20 cellular contexts compared by ENCODE assay signal in the genomic region with DNA sequence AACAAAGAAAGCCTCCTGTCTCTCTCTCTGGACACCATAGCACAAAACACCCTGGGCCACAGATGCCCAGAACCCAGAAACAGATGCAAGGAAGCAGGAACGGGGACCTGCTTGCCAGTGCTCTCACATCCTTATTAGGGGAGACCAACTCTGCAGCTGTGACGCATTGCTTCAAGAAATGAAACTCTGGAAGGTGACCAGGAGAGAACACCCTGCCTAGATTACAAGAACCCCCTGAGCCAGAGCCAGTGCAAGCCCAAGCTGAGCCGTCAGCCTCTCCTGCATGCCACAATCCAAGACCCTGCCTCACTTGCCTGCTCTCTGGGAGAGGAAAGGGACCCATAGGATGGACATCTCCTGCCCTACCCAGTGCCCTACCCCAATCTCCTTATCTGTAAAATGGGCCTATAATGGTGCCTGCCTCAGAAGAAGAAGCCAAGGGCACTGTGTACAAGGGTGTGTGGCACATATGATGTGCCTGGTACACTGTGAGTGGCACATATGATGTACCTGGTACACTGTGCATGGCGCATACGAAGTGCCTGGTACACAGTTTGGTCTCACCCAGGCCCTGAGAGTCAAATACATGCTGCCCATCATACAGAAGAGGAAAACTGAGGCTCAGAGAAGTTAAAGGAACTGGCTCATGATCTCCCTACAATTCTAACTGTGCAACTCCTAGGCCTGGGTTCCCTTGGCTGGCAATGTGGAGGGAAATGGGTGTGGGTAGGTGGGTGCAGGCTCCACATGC. TPM values are rescaled to one million over a fixed set of nuclear protein-coding genes. Genes with fewer than 3 reads are reported as not detected.
"Had no signal": no experiment of that assay in that cellular context is flagged by ENCODE, and none has a peak within 500 bp of the region (broad histone marks: within the 10 kb centered on the region; RNA-seq: fewer than 3 reads in every experiment).

No MANE protein-coding gene starts in this region.

- H3K9ac ChIP-seq: neural progenitor cell had no signal

- ATAC-seq: activated CD8-positive, alpha-beta memory T cell treated with anti-CD3 and anti-CD28 coated beads, Interleukin-2, amount 10 ng/mL, durations not matched to agents 7 days and 5 days; T-cell had no signal

- H3K4me3 Mint-ChIP-seq: activated B cell treated with CpG ODN at 0.5 μM for 24 hours; activated CD4-positive, alpha-beta memory T cell treated with anti-CD3 and anti-CD28 coated beads for 36 hours; activated CD8-positive, alpha-beta memory T cell treated with anti-CD3 and anti-CD28 coated beads, Interleukin-2, amount 10 ng/mL, durations not matched to agents 7 days and 5 days; central memory CD8-positive, alpha-beta T cell; neural progenitor cell; T-cell had no signal

- H3K27me3 ChIP-seq: brain microvascular endothelial cell, neural progenitor cell, ovary, tibial artery had no signal

- H3K9me3 ChIP-seq: mucosa of descending colon, ovary, spleen, tibial artery had no signal

- H3K27ac Mint-ChIP-seq: activated B cell treated with CpG ODN at 0.5 μM for 24 hours; activated CD4-positive, alpha-beta memory T cell treated with anti-CD3 and anti-CD28 coated beads for 36 hours; activated CD8-positive, alpha-beta memory T cell treated with anti-CD3 and anti-CD28 coated beads, Interleukin-2, amount 10 ng/mL, durations not matched to agents 7 days and 5 days; neural progenitor cell; T-cell had no signal

- H3K4me1 Mint-ChIP-seq: activated B cell treated with CpG ODN at 0.5 μM for 24 hours; activated CD8-positive, alpha-beta memory T cell treated with anti-CD3 and anti-CD28 coated beads, Interleukin-2, amount 10 ng/mL, durations not matched to agents 7 days and 5 days; T-cell had no signal

- DNase-seq: activated B cell treated with CpG ODN at 0.5 μM for 24 hours; activated CD4-positive, alpha-beta memory T cell treated with anti-CD3 and anti-CD28 coated beads for 36 hours; activated CD4-positive, alpha-beta T cell treated with anti-CD3 and anti-CD28 coated beads for 4 hours; activated CD8-positive, alpha-beta memory T cell treated with anti-CD3 and anti-CD28 coated beads, Interleukin-2, amount 10 ng/mL, durations not matched to agents 7 days and 5 days; brain microvascular endothelial cell; mesenchymal stem cell; mucosa of descending colon; naive B cell; ovary; spleen; stimulated activated CD4-positive, alpha-beta T cell treated with anti-CD3 and anti-CD28 coated beads, Interleukin-4, amount 100 ng/mL, for 4 hours; stimulated activated naive CD4-positive, alpha-beta T cell; T-cell; tibial artery had no signal

- H3K9me3 Mint-ChIP-seq: activated B cell treated with CpG ODN at 0.5 μM for 24 hours; activated CD4-positive, alpha-beta memory T cell treated with anti-CD3 and anti-CD28 coated beads for 36 hours; central memory CD8-positive, alpha-beta T cell; naive B cell; neural progenitor cell; T-cell had no signal

- H3K36me3 Mint-ChIP-seq: activated CD4-positive, alpha-beta memory T cell treated with anti-CD3 and anti-CD28 coated beads for 36 hours; activated CD8-positive, alpha-beta memory T cell treated with anti-CD3 and anti-CD28 coated beads, Interleukin-2, amount 10 ng/mL, durations not matched to agents 7 days and 5 days; naive B cell; neural progenitor cell; T-cell had no signal

- H3K4me3 ChIP-seq: coronary artery, mucosa of descending colon, neural progenitor cell, ovary, spleen, tibial artery had no signal

- H3K36me3 ChIP-seq: brain microvascular endothelial cell, neural progenitor cell, ovary, spleen, tibial artery had no signal

- H3K27ac ChIP-seq: brain microvascular endothelial cell, coronary artery, neural progenitor cell, ovary, spleen, tibial artery had no signal

- H3K27me3 Mint-ChIP-seq: activated CD4-positive, alpha-beta memory T cell treated with anti-CD3 and anti-CD28 coated beads for 36 hours; T-cell had no signal

RNA-seq across cellular contexts. Expression of a gene that starts 16.8 kb away (rescaled TPM):
- total RNA-seq: activated B cell treated with CpG ODN at 0.5 μM for 24 hours, urinary bladder had no signal

RNA-seq across cellular contexts. Expression of a gene that starts 46.7 kb away (rescaled TPM):
- total RNA-seq: activated B cell treated with CpG ODN at 0.5 μM for 24 hours; activated CD4-positive, alpha-beta memory T cell treated with anti-CD3 and anti-CD28 coated beads for 36 hours; activated CD8-positive, alpha-beta memory T cell treated with anti-CD3 and anti-CD28 coated beads, Interleukin-2, amount 10 ng/mL, durations not matched to agents 7 days and 5 days; esophagus mucosa; glomerular endothelial cell; T-cell had no signal
